Comparison of ENCODE assay signal across 19 cellular contexts in genomic region chr2:166128156-166128505, GRCh38. TPM values are rescaled to one million over a fixed set of nuclear protein-coding genes. Genes with fewer than 3 reads are reported as not detected.
"Had no signal": no experiment of that assay in that cellular context is flagged by ENCODE, and none has a peak within 500 bp of the region (broad histone marks: within the 10 kb centered on the region; RNA-seq: fewer than 3 reads in every experiment).

No MANE protein-coding gene starts in this region.

- H3K4me3 Mint-ChIP-seq: activated CD4-positive, alpha-beta T cell treated with anti-CD3 and anti-CD28 coated beads for 36 hours; activated T-cell treated with anti-CD3 and anti-CD28 coated beads, Interleukin-2, amount 50 U/mL, for 24 hours; activated T-helper 17 cell treated with anti-CD3 and anti-CD28 coated beads, Interleukin-2, amount 50 U/mL, for 72 hours had no signal

- H3K36me3 Mint-ChIP-seq: activated naive CD4-positive, alpha-beta T cell treated with anti-CD3 and anti-CD28 coated beads, Interleukin-2, amount 50 U/mL, for 72 hours; WTC11 had no signal

- H3K9me3 Mint-ChIP-seq: activated naive CD4-positive, alpha-beta T cell treated with anti-CD3 and anti-CD28 coated beads, Interleukin-2, amount 50 U/mL, for 72 hours; activated T-cell treated with anti-CD3 and anti-CD28 coated beads, Interleukin-2, amount 50 U/mL, for 24 hours; activated T-helper 17 cell treated with anti-CD3 and anti-CD28 coated beads, Interleukin-2, amount 50 U/mL, for 72 hours; nephron; WTC11 had no signal

- H3K27me3 ChIP-seq: left lung, sigmoid colon, testis had no signal

- H3K9me3 ChIP-seq: left lung, sigmoid colon, testis, uterus had no signal

- H3K4me3 ChIP-seq: sigmoid colon, testis, uterus had no signal

- H3K27ac Mint-ChIP-seq: activated CD4-positive, alpha-beta T cell treated with anti-CD3 and anti-CD28 coated beads for 36 hours; activated naive CD4-positive, alpha-beta T cell treated with anti-CD3 and anti-CD28 coated beads, Interleukin-2, amount 50 U/mL, for 72 hours; activated T-cell treated with anti-CD3 and anti-CD28 coated beads, Interleukin-2, amount 50 U/mL, for 24 hours; activated T-helper 17 cell treated with anti-CD3 and anti-CD28 coated beads, Interleukin-2, amount 50 U/mL, for 72 hours; nephron; WTC11 had no signal

- DNase-seq: activated CD4-positive, alpha-beta T cell treated with anti-CD3 and anti-CD28 coated beads for 36 hours; activated CD4-positive, alpha-beta T cell treated with anti-CD3 and anti-CD28 coated beads, Interleukin-2, amount 50 U/mL, for 4 hours; activated CD8-positive, alpha-beta memory T cell treated with anti-CD3 and anti-CD28 coated beads, Interleukin-2, amount 50 U/mL, for 4 hours; aorta; brain microvascular endothelial cell; effector memory CD4-positive, alpha-beta T cell; left lung; sigmoid colon; stimulated activated CD4-positive, alpha-beta T cell treated with anti-CD3 and anti-CD28 coated beads, Interleukin-4, amount 100 ng/mL, for 1 hour; T-helper 9 cell; testis; uterus had no signal

- H3K36me3 ChIP-seq: brain microvascular endothelial cell, left lung, sigmoid colon, uterus had no signal

- H3K4me1 ChIP-seq: left lung, testis, uterus had no signal

- ATAC-seq: activated CD4-positive, alpha-beta T cell treated with anti-CD3 and anti-CD28 coated beads for 36 hours; esophagus mucosa had no signal

- H3K27ac ChIP-seq: brain microvascular endothelial cell, left lung, sigmoid colon, testis, uterus had no signal

RNA-seq across cellular contexts. Expression of gene SCN1A, which starts 0.3 kb away (rescaled TPM):
- total RNA-seq: activated CD4-positive, alpha-beta T cell treated with anti-CD3 and anti-CD28 coated beads for 36 hours; activated naive CD4-positive, alpha-beta T cell treated with anti-CD3 and anti-CD28 coated beads, Interleukin-2, amount 50 U/mL, for 72 hours; activated T-helper 17 cell treated with anti-CD3 and anti-CD28 coated beads, Interleukin-2, amount 50 U/mL, for 72 hours; aorta; esophagus mucosa had no signal
- polyA plus RNA-seq: aorta, mammary epithelial cell had no signal
